Comparison of ENCODE assay signal across 10 cellular contexts in the genomic region with DNA sequence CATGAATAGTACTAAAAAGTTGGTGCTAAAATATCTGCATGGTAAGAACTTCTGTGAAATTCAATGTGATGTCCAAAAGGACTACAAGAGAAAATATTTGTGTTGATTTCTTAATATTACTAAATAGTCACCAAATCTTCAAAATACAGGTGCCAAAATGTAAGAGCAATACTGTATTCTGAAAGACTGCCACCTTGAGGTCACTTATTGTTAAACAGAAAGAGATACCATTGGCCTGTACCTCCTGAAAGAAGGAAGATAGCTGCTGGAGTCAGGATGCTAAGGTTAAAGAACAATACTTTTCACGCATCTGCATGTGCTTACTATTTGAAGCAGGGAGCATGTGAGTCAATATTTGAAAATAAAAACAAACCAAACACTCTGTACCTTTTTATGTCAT.
A peak's percentile ranks its signal among the peaks of the same experiment; 100 is the strongest.
DNase-seq lines count a peak whose midpoint lies in the region; ATAC-seq, FAIRE-seq and TF ChIP-seq lines count a peak whose summit lies in the region.
"Had no signal": no experiment of that assay in that cellular context is flagged by ENCODE, and none has a peak within 500 bp of the region (broad histone marks: within the 10 kb centered on the region; RNA-seq: fewer than 3 reads in every experiment).

No MANE protein-coding gene starts in this region.

- no peak overlapping the region for H3K9ac ChIP-seq in H1 (replicated peaks in 1 of 4; ENCODE audit: extremely low read depth in 1 of 4, low read depth in 3 of 4, low read length in 3 of 4)

- CTCF ChIA-PET in MCF 10A (lab: Yijun Ruan, JAX) (interaction anchor here (0.7 kb wide), 1 partner anchor 20 kb away, joined by 4 read pairs; no protein-coding TSS in a partner anchor), H1 (lab: Charles Lee; ENCODE audit: partially characterized antibody) (interaction anchor here (0.6 to 2.6 kb wide), 15 partner anchors 7 to 519 kb away, joined by 3 to 15 read pairs (median 3); no protein-coding TSS in a partner anchor)

- H3K4me2 ChIP-seq in H1 (ENCODE audit: insufficient read depth in 1 of 2, low read depth in 2 of 2, low read length in 2 of 2), result no peak overlapping the region

- H4K8ac ChIP-seq in H1 (ENCODE audit: extremely low read depth, insufficient read depth, low read length), result no peak overlapping the region

- POLR2A ChIA-PET in MCF 10A (lab: Yijun Ruan, JAX) (no interaction called here), H1 (lab: Charles Lee; ENCODE audit: partially characterized antibody) (no interaction called here)

- H3K14ac ChIP-seq in H1 (ENCODE audit: insufficient read length), result no peak overlapping the region

- H3K27ac ChIP-seq in breast epithelium (no peak overlapping the region), H1 (ENCODE audit: low read depth, low read length) (no peak overlapping the region), pancreas (no peak overlapping the region)

- H4K20me1 ChIP-seq in H1 (replicated peaks in 1 of 2; ENCODE audit: control insufficient read depth in 1 of 2, insufficient read depth in 2 of 2, low read length in 2 of 2), result no peaks in the 10 kb centered on the region

- H2BK15ac ChIP-seq in H1 (ENCODE audit: low read length), result no peak overlapping the region

- no peak overlapping the region for H4K5ac ChIP-seq in H1 (ENCODE audit: insufficient read length, low read depth, low read length)

- no peak overlapping the region for H2BK120ac ChIP-seq in H1 (replicated peaks; ENCODE audit: low read depth, low read length)

- H3K79me1 ChIP-seq in H1 (ENCODE audit: low read depth, low read length), result no peaks in the 10 kb centered on the region

- BruUV-seq in MCF 10A (replicated peaks; lab: Mats Ljungman, UMichigan), result no TSS peak

- no peak overlapping the region for H2BK12ac ChIP-seq in H1 (ENCODE audit: low read depth, low read length)

- no peak overlapping the region for H2AK5ac ChIP-seq in H1 (ENCODE audit: low read depth, low read length)

- ATAC-seq in GM18907 (IDR thresholded peaks at IDR 0.05; ENCODE audit: unreplicated experiment) (no peak), pancreas (no peak)
- ATAC-seq: CD8-positive, alpha-beta T cell had no signal

- no peak overlapping the region for H4K91ac ChIP-seq in H1 (replicated peaks; ENCODE audit: insufficient read length, low read length)

- intact Hi-C loops in MCF 10A (cut with micrococcal nuclease), result no loop called here
- intact Hi-C loops in breast epithelium (cut with DNase I; ENCODE audit: low total_unique reads), result no loop called here
- intact Hi-C loops in pancreas (cut with DNase I), result no loop called here

- H3K36me3 ChIP-seq in breast epithelium, result no peaks in the 10 kb centered on the region
- H3K36me3 ChIP-seq in H1 (ENCODE audit: control insufficient read depth in 2 of 4, insufficient read depth in 4 of 4, low read length in 3 of 4), result no peaks in the 10 kb centered on the region
- H3K36me3 ChIP-seq in pancreas, result no peaks in the 10 kb centered on the region

- TF ChIP-seq CTCF in MCF 10A (IDR thresholded peaks at IDR 0.05; ENCODE audit: unreplicated experiment) (peak; percentile 19), breast epithelium (IDR thresholded peaks at IDR 0.05) (no peak), H1 (IDR thresholded peaks at IDR 0.05; ENCODE audit: control extremely low read depth in 1 of 3, insufficient read depth in 1 of 3, low read depth in 1 of 3, low read length in 3 of 3) (peak in 2 of 3 experiments; percentile 32 to 64; a peak in 2 of 4 replicates), pancreas (IDR thresholded peaks at IDR 0.05) (no peak)

- H3K9me3 Mint-ChIP-seq in MCF 10A (ENCODE audit: unreplicated experiment), result no peaks in the 10 kb centered on the region

- H2AFZ ChIP-seq in H1 (ENCODE audit: low read length), result no peak overlapping the region

- H3K56ac ChIP-seq in H1 (replicated peaks; ENCODE audit: insufficient read length, low read depth, low read length), result no peak overlapping the region

- H3K9me3 ChIP-seq in breast epithelium, result no peaks in the 10 kb centered on the region
- H3K9me3 ChIP-seq in H1 (ENCODE audit: insufficient read depth in 2 of 2, low read depth in 1 of 2, low read length in 1 of 2), result peaks cover 0 to 11% of the 10 kb centered on the region in 2 experiments; a peak in 1 of 4 replicates
- no peaks in the 10 kb centered on the region for H3K9me3 ChIP-seq in pancreas

- FAIRE-seq in H1 (lab: Jason Lieb, UNC) (peak; percentile 62), pancreas (lab: Jason Lieb, UNC) (no peak)

- no peak for TF ChIP-seq EP300 in H1 (IDR thresholded peaks at IDR 0.05; ENCODE audit: borderline replicate concordance in 1 of 2, low read depth in 2 of 2, low read length in 2 of 2)

- peak; percentile 40 to 51; a peak in 3 of 4 replicates for TF ChIP-seq RAD21 in H1 (IDR thresholded peaks at IDR 0.05 in 1 of 2, conservative IDR thresholded peaks at IDR 0.05 in 1 of 2; ENCODE audit: low read depth in 2 of 2, low read length in 2 of 2)

- WGBS in H1 (ENCODE audit: extremely low coverage in 1 of 2, insufficient coverage in 1 of 2, insufficient read length in 1 of 2, insufficient replicate concordance in 2 of 2, low coverage in 1 of 2, low lambda C conversion rate in 2 of 2, missing lambda C conversion rate in 1 of 2), 2 experiments, result 79% methylated on average over 1 of the region's 1 CpG; no CpG with 5 or more reads in 1 of the 2 experiments
- 65 to 85% methylated on average over 1 of the region's 1 CpG for WGBS in pancreas, 2 donors

- H3K27me3 ChIP-seq in breast epithelium (no peaks in the 10 kb centered on the region), H1 (replicated peaks in 1 of 4; ENCODE audit: control insufficient read depth in 3 of 4, extremely low read depth in 1 of 4, insufficient read depth in 3 of 4, low read length in 3 of 4) (no peaks in the 10 kb centered on the region), pancreas (no peaks in the 10 kb centered on the region)

- H3K4ac ChIP-seq in H1 (replicated peaks; ENCODE audit: insufficient read length, low read depth, low read length), result no peak overlapping the region

- peaks cover under 1% of the 10 kb centered on the region for H3K27me3 Mint-ChIP-seq in MCF 10A (ENCODE audit: insufficient read depth, unreplicated experiment)

- TF ChIP-seq POLR2A in breast epithelium (IDR thresholded peaks at IDR 0.05) (no peak), H1 (IDR thresholded peaks at IDR 0.05; ENCODE audit: control extremely low read depth in 1 of 2, low read depth in 2 of 2, low read length in 2 of 2) (no peak)

- H3K36me3 Mint-ChIP-seq in MCF 10A (ENCODE audit: insufficient read depth, unreplicated experiment), result no peaks in the 10 kb centered on the region
- H3K36me3 Mint-ChIP-seq: CD8-positive, alpha-beta T cell had no signal

- H3K23ac ChIP-seq in H1 (ENCODE audit: insufficient read length), result no peak overlapping the region

- H3K4me3 Mint-ChIP-seq in MCF 10A (ENCODE audit: unreplicated experiment), result no peak overlapping the region
- H3K4me3 Mint-ChIP-seq: CD8-positive, alpha-beta T cell had no signal

- no peaks in the 10 kb centered on the region for H3K79me2 ChIP-seq in H1 (ENCODE audit: control insufficient read depth in 1 of 2, insufficient read depth in 2 of 2, low read length in 2 of 2)

- DNase-seq in MCF 10A (ENCODE audit: unreplicated experiment), result peak; percentile 26
- no peak for DNase-seq in breast epithelium (ENCODE audit: low spot score in 2 of 2)
- DNase-seq in NAMALWA (ENCODE audit: low spot score), result peak; percentile 31
- DNase-seq in H1 (ENCODE audit: low read depth in 1 of 2, low spot score in 2 of 2), result no peak
- DNase-seq in T-helper 1 cell, result no peak
- DNase-seq in pancreas, result no peak
- DNase-seq in MV-4-11 (lab: John Stamatoyannopoulos, UW), result no peak
- DNase-seq: caudate nucleus; CD8-positive, alpha-beta T cell had no signal

- H2BK20ac ChIP-seq in H1 (ENCODE audit: low read length), result no peak overlapping the region

- no peaks in the 10 kb centered on the region for H3K4me1 Mint-ChIP-seq in MCF 10A (ENCODE audit: insufficient read depth, unreplicated experiment)

- H3K27ac Mint-ChIP-seq in MCF 10A (ENCODE audit: low read depth, unreplicated experiment), result no peak overlapping the region
- H3K27ac Mint-ChIP-seq: CD8-positive, alpha-beta T cell had no signal

- H3K4me3 ChIP-seq in breast epithelium (no peak overlapping the region), H1 (ENCODE audit: extremely low read depth in 1 of 4, insufficient read depth in 2 of 4, low read depth in 3 of 4, low read length in 4 of 4) (no peak overlapping the region), pancreas (no peak overlapping the region)

- no peak overlapping the region for H2BK5ac ChIP-seq in H1 (ENCODE audit: low read depth, low read length)

- no peaks in the 10 kb centered on the region for H3K23me2 ChIP-seq in H1 (ENCODE audit: low read depth, low read length)

- H3K4me1 ChIP-seq in breast epithelium (no peaks in the 10 kb centered on the region), H1 (replicated peaks in 1 of 4; ENCODE audit: control insufficient read depth in 3 of 4, insufficient read depth in 4 of 4, low read length in 3 of 4) (peaks cover 0 to 3% (median 0%) of the 10 kb centered on the region in 4 experiments; a peak in 1 of 7 replicates), pancreas (no peaks in the 10 kb centered on the region)

- no peak overlapping the region for H3K18ac ChIP-seq in H1 (ENCODE audit: extremely low read depth, low read length)

TF ChIP-seq in H1, 55 proteins besides CTCF, POLR2A, EP300 and RAD21:
- TF ChIP-seq EGR1 (IDR thresholded peaks at IDR 0.05; ENCODE audit: borderline replicate concordance, low read depth, low read length) (no peak), RBBP5 (IDR thresholded peaks at IDR 0.05; ENCODE audit: borderline replicate concordance, low read depth, low read length) (no peak)
- TF ChIP-seq, protein P1, sequence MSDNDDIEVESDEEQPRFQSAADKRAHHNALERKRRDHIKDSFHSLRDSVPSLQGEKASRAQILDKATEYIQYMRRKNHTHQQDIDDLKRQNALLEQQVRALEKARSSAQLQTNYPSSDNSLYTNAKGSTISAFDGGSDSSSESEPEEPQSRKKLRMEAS (IDR thresholded peaks at IDR 0.05), result peak; percentile 43; the same call in 1 of the 2 replicates

Comparison
In these comparisons a context has a peak if more than half of its experiments do, and no peak if none do; other contexts are left out.
1. DNase-seq: peak in MCF 10A (single experiment) and NAMALWA (single experiment); none in breast epithelium (0 of 2), H1 (0 of 2), T-helper 1 cell (0 of 5), pancreas (0 of 6) and MV-4-11 (single experiment).
2. CTCF ChIP-seq: peak in MCF 10A (single experiment) and H1 (2 of 3); none in breast epithelium (0 of 3) and pancreas (0 of 4).